In genomic region chr5:156686816-156687215, GRCh38 we compare ENCODE assay signal across 16 cellular contexts.
DNase-seq lines count a peak whose midpoint lies in the region; ATAC-seq and TF ChIP-seq lines count a peak whose summit lies in the region.
"Had no signal": no experiment of that assay in that cellular context is flagged by ENCODE, and none has a peak within 500 bp of the region (broad histone marks: within the 10 kb centered on the region; RNA-seq: fewer than 3 reads in every experiment).

No MANE protein-coding gene starts in this region.

- H3K27ac Mint-ChIP-seq in glutamatergic neuron (ENCODE audit: unreplicated experiment), result peak overlapping the region; percentile 18

- H3K4me1 ChIP-seq in right cardiac atrium (ENCODE audit: control insufficient read depth, insufficient read depth, low read length) (no peaks in the 10 kb centered on the region), left lung (no peaks in the 10 kb centered on the region), lower lobe of right lung (no peaks in the 10 kb centered on the region)
- H3K4me1 ChIP-seq: SJSA1 had no signal

- H3K27ac ChIP-seq in right cardiac atrium (ENCODE audit: low read length), result peak overlapping the region; percentile 80
- no peak overlapping the region for H3K27ac ChIP-seq in left lung
- H3K27ac ChIP-seq in lower lobe of right lung, result no peak overlapping the region
- H3K27ac ChIP-seq: BLaER1, GM23248, SJSA1 had no signal

- H3K9me3 Mint-ChIP-seq in glutamatergic neuron (ENCODE audit: unreplicated experiment), result peaks cover 2% of the 10 kb centered on the region

- H3K27me3 Mint-ChIP-seq in glutamatergic neuron (ENCODE audit: unreplicated experiment), result peaks cover 2% of the 10 kb centered on the region

- intact Hi-C loops in Right ventricle myocardium inferior (cut with DNase I) (loop anchor here (1.0 to 5.0 kb wide), 2 partner anchors 70 to 105 kb away; no protein-coding TSS in a partner anchor), cardiac septum (cut with DNase I) (loop anchor here (5.0 kb wide), 1 partner anchor 70 kb away; no protein-coding TSS in a partner anchor), right cardiac atrium (cut with DNase I) (loop anchor here in 1 of 4 donors (10.0 kb wide), 1 partner anchor 92 kb away; no protein-coding TSS in a partner anchor), left lung (cut with DNase I) (no loop called here), lower lobe of right lung (cut with DNase I) (no loop called here)

- 21% methylated on average over 4 of the region's 4 CpGs for WGBS in right cardiac atrium

- no peak overlapping the region for H3K4me3 ChIP-seq in right cardiac atrium (ENCODE audit: low read length)
- H3K4me3 ChIP-seq in left lung, result no peak overlapping the region
- no peak overlapping the region for H3K4me3 ChIP-seq in lower lobe of right lung
- H3K4me3 ChIP-seq: BLaER1, GM12878, GM23248, K562, SJSA1 had no signal

- no peaks in the 10 kb centered on the region for H3K36me3 ChIP-seq in left lung
- no peaks in the 10 kb centered on the region for H3K36me3 ChIP-seq in lower lobe of right lung
- H3K36me3 ChIP-seq: BLaER1, SJSA1 had no signal

- H3K9me3 ChIP-seq in right cardiac atrium (ENCODE audit: control insufficient read depth, low read length) (no peaks in the 10 kb centered on the region), left lung (no peaks in the 10 kb centered on the region), lower lobe of right lung (no peaks in the 10 kb centered on the region)
- H3K9me3 ChIP-seq: BLaER1, SJSA1 had no signal

- H3K36me3 Mint-ChIP-seq in glutamatergic neuron (ENCODE audit: unreplicated experiment), result no peaks in the 10 kb centered on the region

- DNase-seq in Right ventricle myocardium inferior (ENCODE audit: missing footprints) (no peak), cardiac septum (ENCODE audit: low spot score) (no peak), glutamatergic neuron (peak; percentile 17), right cardiac atrium (peak in 1 of 3 donors; percentile 36), left lung (no peak), lower lobe of right lung (no peak), DMS79 (lab: John Stamatoyannopoulos, UW) (no peak)
- DNase-seq: DND-41, GM23248, NCI-H2081 treated with DMSO at 0.1 percent for 48 hours, RPMI8226 had no signal

- TF ChIP-seq CTCF in glutamatergic neuron (IDR thresholded peaks at IDR 0.05; ENCODE audit: partially characterized antibody, unreplicated experiment) (no peak), left lung (IDR thresholded peaks at IDR 0.05) (no peak), lower lobe of right lung (IDR thresholded peaks at IDR 0.05) (no peak)

- peaks cover 11% of the 10 kb centered on the region for H3K4me1 Mint-ChIP-seq in glutamatergic neuron (ENCODE audit: low read depth, unreplicated experiment)

- ATAC-seq in Right ventricle myocardium inferior (peak; percentile 68), right cardiac atrium (peak; percentile 62 to 81), left lung (no peak), lower lobe of right lung (no peak), GM21381 (IDR thresholded peaks at IDR 0.05; ENCODE audit: unreplicated experiment) (no peak)
- ATAC-seq: GM12878, K562 had no signal

- H3K27me3 ChIP-seq in right cardiac atrium (ENCODE audit: control insufficient read depth, insufficient read depth) (no peaks in the 10 kb centered on the region), left lung (no peaks in the 10 kb centered on the region), lower lobe of right lung (ENCODE audit: low read depth) (no peaks in the 10 kb centered on the region)
- H3K27me3 ChIP-seq: SJSA1 had no signal

- H3K4me3 Mint-ChIP-seq in glutamatergic neuron (ENCODE audit: unreplicated experiment), result peak overlapping the region; percentile 3

Comparison
In these comparisons a context has a peak if more than half of its experiments do, and no peak if none do; other contexts are left out.
1. ATAC-seq: peak in Right ventricle myocardium inferior (single experiment) and right cardiac atrium (2 of 2); none in left lung (single experiment), lower lobe of right lung (0 of 2) and GM21381 (single experiment).
2. intact Hi-C loops: an anchor here in Right ventricle myocardium inferior (1.0 to 5.0 kb wide) and cardiac septum (5.0 kb wide); none called in left lung and lower lobe of right lung.